In genomic region chr11:117410861-117411725, GRCh38 we compare ENCODE assay signal across 1 cellular context.
A peak's percentile ranks its signal among the peaks of the same experiment; 100 is the strongest.
TF ChIP-seq lines count a peak whose summit lies in the region.

No MANE protein-coding gene starts in this region.

TF ChIP-seq in HepG2, 621 proteins besides CTCF, POLR2A, EP300 and RAD21 (continued from another document and continues in another):
- TF ChIP-seq UBTF (CRISPR knock-in tag; IDR thresholded peaks at IDR 0.05) (peak; percentile 19; the same call in 1 of the 2 replicates), PATZ1 (CRISPR knock-in tag; IDR thresholded peaks at IDR 0.05) (peak; percentile 92), MTERF4 (CRISPR knock-in tag; IDR thresholded peaks at IDR 0.05) (no peak), ZNF777 (CRISPR knock-in tag; IDR thresholded peaks at IDR 0.05) (no peak), LCORL (IDR thresholded peaks at IDR 0.05) (no peak), LCORL (CRISPR knock-in tag; IDR thresholded peaks at IDR 0.05) (peak; percentile 81), IRF9 (CRISPR knock-in tag; IDR thresholded peaks at IDR 0.05; ENCODE audit: borderline replicate concordance) (peak; percentile 63; the same call in 1 of the 2 replicates), JUND (CRISPR knock-in tag; IDR thresholded peaks at IDR 0.05) (no peak), NFKB2 (CRISPR knock-in tag; IDR thresholded peaks at IDR 0.05; ENCODE audit: borderline replicate concordance) (no peak), GLI4 (CRISPR knock-in tag; IDR thresholded peaks at IDR 0.05; ENCODE audit: borderline replicate concordance) (no peak), PHF20 (CRISPR knock-in tag; IDR thresholded peaks at IDR 0.05) (no peak), HNF4A (CRISPR knock-in tag; IDR thresholded peaks at IDR 0.05) (peak; percentile 76), KDM3A (CRISPR knock-in tag; IDR thresholded peaks at IDR 0.05; ENCODE audit: low read depth) (no peak), MAZ (IDR thresholded peaks at IDR 0.05; ENCODE audit: borderline replicate concordance, low read depth, low read length) (peak; percentile 39; the same call in 1 of the 2 replicates), MAZ (CRISPR knock-in tag; IDR thresholded peaks at IDR 0.05; ENCODE audit: low read depth) (peak; percentile 33; the same call in 1 of the 2 replicates), ZKSCAN8 (CRISPR knock-in tag; IDR thresholded peaks at IDR 0.05; ENCODE audit: borderline replicate concordance) (no peak), ATF7-NPFF (CRISPR knock-in tag; IDR thresholded peaks at IDR 0.05; ENCODE audit: low read depth) (no peak), ZNF605 (CRISPR knock-in tag; IDR thresholded peaks at IDR 0.05) (no peak), ZNF607 (CRISPR knock-in tag; IDR thresholded peaks at IDR 0.05; ENCODE audit: borderline replicate concordance) (0 out of 2 replicates have a peak, but pooled peaks have one; percentile 42), ZNF740 (CRISPR knock-in tag; IDR thresholded peaks at IDR 0.05) (0 out of 2 replicates have a peak, but pooled peaks have one; percentile 23), MYNN (CRISPR knock-in tag; IDR thresholded peaks at IDR 0.05; ENCODE audit: low read depth) (no peak), FIP1L1 (IDR thresholded peaks at IDR 0.05; ENCODE audit: borderline replicate concordance, insufficient read depth, low read depth, low read length) (no peak), ZNF567 (CRISPR knock-in tag; IDR thresholded peaks at IDR 0.05; ENCODE audit: borderline replicate concordance) (0 out of 2 replicates have a peak, but pooled peaks have one; percentile 41), ZBTB33 (CRISPR knock-in tag; IDR thresholded peaks at IDR 0.05) (peak; percentile 97), PHB2 (IDR thresholded peaks at IDR 0.05; ENCODE audit: partially characterized antibody) (no peak), NR2C2 (CRISPR knock-in tag; IDR thresholded peaks at IDR 0.05; ENCODE audit: borderline replicate concordance) (peak; percentile 45; the same call in 1 of the 2 replicates), NFRKB (IDR thresholded peaks at IDR 0.05) (no peak), ZMYM2 (CRISPR knock-in tag; IDR thresholded peaks at IDR 0.05) (no peak), GABPA (IDR thresholded peaks at IDR 0.05; ENCODE audit: low read depth, low read length) (no peak), GABPA (CRISPR knock-in tag; IDR thresholded peaks at IDR 0.05; ENCODE audit: low read depth) (peak; percentile 42; the same call in 1 of the 2 replicates), RAD51 (IDR thresholded peaks at IDR 0.05; ENCODE audit: borderline replicate concordance) (no peak), HIVEP1 (CRISPR knock-in tag; IDR thresholded peaks at IDR 0.05) (peak; percentile 57; the same call in 1 of the 2 replicates), KLF15 (CRISPR knock-in tag; IDR thresholded peaks at IDR 0.05; ENCODE audit: borderline replicate concordance) (no peak), NCOR1 (IDR thresholded peaks at IDR 0.05; ENCODE audit: borderline replicate concordance, low read length) (0 out of 2 replicates have a peak, but pooled peaks have one; percentile 21), RXRB (CRISPR knock-in tag; IDR thresholded peaks at IDR 0.05; ENCODE audit: borderline replicate concordance) (peak; percentile 56; the same call in 1 of the 2 replicates), ATF1 (CRISPR knock-in tag; IDR thresholded peaks at IDR 0.05) (no peak), ZNF883 (CRISPR knock-in tag; IDR thresholded peaks at IDR 0.05; ENCODE audit: not compliant biosample characterization) (peak; percentile 46), RORA (CRISPR knock-in tag; IDR thresholded peaks at IDR 0.05) (no peak), ZNF263 (CRISPR knock-in tag; IDR thresholded peaks at IDR 0.05) (0 out of 2 replicates have a peak, but pooled peaks have one; percentile 36), ZBTB39 (CRISPR knock-in tag; IDR thresholded peaks at IDR 0.05) (0 out of 2 replicates have a peak, but pooled peaks have one; percentile 61), SRY (CRISPR knock-in tag; IDR thresholded peaks at IDR 0.05) (no peak), PBX3 (CRISPR knock-in tag; IDR thresholded peaks at IDR 0.05; ENCODE audit: borderline replicate concordance) (no peak), ZNF850 (CRISPR knock-in tag; conservative IDR thresholded peaks at IDR 0.05) (0 out of 2 replicates have a peak, but pooled peaks have one; percentile 33), ZNF274 (CRISPR knock-in tag; IDR thresholded peaks at IDR 0.05) (no peak), ZFYVE20 (CRISPR knock-in tag; IDR thresholded peaks at IDR 0.05; ENCODE audit: borderline replicate concordance, low read depth) (no peak), ZNF784 (CRISPR knock-in tag; IDR thresholded peaks at IDR 0.05; ENCODE audit: borderline replicate concordance) (peak; percentile 39; the same call in 1 of the 2 replicates), AFF4 (CRISPR knock-in tag; IDR thresholded peaks at IDR 0.05) (no peak)
